ENCODE assay signal across 1 cellular context in genomic region chr1:12658531-12659453, GRCh38.
A peak's percentile ranks its signal among the peaks of the same experiment; 100 is the strongest.
TF ChIP-seq lines count a peak whose summit lies in the region.

No MANE protein-coding gene starts in this region.

TF ChIP-seq in HepG2, 621 proteins besides CTCF, POLR2A, EP300 and RAD21 (continued from another document and continues in another):
- TF ChIP-seq ZNF687 (CRISPR knock-in tag; IDR thresholded peaks at IDR 0.05) (peak; percentile 14; the same call in 1 of the 2 replicates), THAP11 (CRISPR knock-in tag; IDR thresholded peaks at IDR 0.05) (no peak), NR2F1 (CRISPR knock-in tag; IDR thresholded peaks at IDR 0.05) (no peak), ZNF788 (CRISPR knock-in tag; IDR thresholded peaks at IDR 0.05; ENCODE audit: borderline replicate concordance) (peak; percentile 36; the same call in 1 of the 2 replicates), HDAC2 (CRISPR knock-in tag; IDR thresholded peaks at IDR 0.05) (0 out of 2 replicates have a peak, but pooled peaks have one; percentile 25), RXRB (CRISPR knock-in tag; IDR thresholded peaks at IDR 0.05; ENCODE audit: borderline replicate concordance) (peak; percentile 64; the same call in 1 of the 2 replicates), ZNF552 (CRISPR knock-in tag; IDR thresholded peaks at IDR 0.05; ENCODE audit: borderline replicate concordance) (no peak), STAG1 (CRISPR knock-in tag; IDR thresholded peaks at IDR 0.05) (peak; percentile 99), MIER3 (CRISPR knock-in tag; IDR thresholded peaks at IDR 0.05; ENCODE audit: borderline replicate concordance) (0 out of 2 replicates have a peak, but pooled peaks have one; percentile 24), ZBTB3 (CRISPR knock-in tag; IDR thresholded peaks at IDR 0.05; ENCODE audit: borderline replicate concordance, low read depth) (no peak), MXD4 (CRISPR knock-in tag; IDR thresholded peaks at IDR 0.05) (0 out of 2 replicates have a peak, but pooled peaks have one; percentile 21), ZNF275 (CRISPR knock-in tag; IDR thresholded peaks at IDR 0.05; ENCODE audit: borderline replicate concordance) (no peak), GABPB1 (CRISPR knock-in tag; IDR thresholded peaks at IDR 0.05) (no peak), U2AF1 (optimal IDR thresholded peaks at IDR 0.05; ENCODE audit: low read depth, low read length) (no peak), DNMT1 (CRISPR knock-in tag; IDR thresholded peaks at IDR 0.05) (no peak), RBM22 (optimal IDR thresholded peaks at IDR 0.05; ENCODE audit: low read length) (peak; percentile 91), FOSL2 (CRISPR knock-in tag; IDR thresholded peaks at IDR 0.05) (0 out of 2 replicates have a peak, but pooled peaks have one; percentile 18), GATAD1 (CRISPR knock-in tag; IDR thresholded peaks at IDR 0.05) (0 out of 2 replicates have a peak, but pooled peaks have one; percentile 20), FOXJ3 (CRISPR knock-in tag; IDR thresholded peaks at IDR 0.05; ENCODE audit: borderline replicate concordance) (no peak), SKI (IDR thresholded peaks at IDR 0.05; ENCODE audit: partially characterized antibody) (no peak), ZNF124 (CRISPR knock-in tag; IDR thresholded peaks at IDR 0.05) (0 out of 2 replicates have a peak, but pooled peaks have one; percentile 53), ZSCAN22 (CRISPR knock-in tag; IDR thresholded peaks at IDR 0.05) (no peak), MXI1 (IDR thresholded peaks at IDR 0.05; ENCODE audit: borderline replicate concordance, low read depth, low read length) (peak; percentile 79; the same call in 1 of the 3 replicates), MTERF4 (CRISPR knock-in tag; IDR thresholded peaks at IDR 0.05) (no peak), JUNB (CRISPR knock-in tag; IDR thresholded peaks at IDR 0.05; ENCODE audit: borderline replicate concordance) (no peak), GLI4 (CRISPR knock-in tag; IDR thresholded peaks at IDR 0.05; ENCODE audit: borderline replicate concordance) (no peak), TCF7 (IDR thresholded peaks at IDR 0.05; ENCODE audit: low read depth) (no peak), U2AF2 (IDR thresholded peaks at IDR 0.05; ENCODE audit: low read depth, low read length) (peak; percentile 78; the same call in 1 of the 2 replicates), ZBTB25 (CRISPR knock-in tag; IDR thresholded peaks at IDR 0.05) (0 out of 2 replicates have a peak, but pooled peaks have one; percentile 32), CSRNP1 (CRISPR knock-in tag; IDR thresholded peaks at IDR 0.05) (no peak)
- TF ChIP-seq, protein P1, sequence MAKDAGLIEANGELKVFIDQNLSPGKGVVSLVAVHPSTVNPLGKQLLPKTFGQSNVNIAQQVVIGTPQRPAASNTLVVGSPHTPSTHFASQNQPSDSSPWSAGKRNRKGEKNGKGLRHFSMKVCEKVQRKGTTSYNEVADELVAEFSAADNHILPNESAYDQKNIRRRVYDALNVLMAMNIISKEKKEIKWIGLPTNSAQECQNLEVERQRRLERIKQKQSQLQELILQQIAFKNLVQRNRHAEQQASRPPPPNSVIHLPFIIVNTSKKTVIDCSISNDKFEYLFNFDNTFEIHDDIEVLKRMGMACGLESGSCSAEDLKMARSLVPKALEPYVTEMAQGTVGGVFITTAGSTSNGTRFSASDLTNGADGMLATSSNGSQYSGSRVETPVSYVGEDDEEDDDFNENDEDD (CRISPR knock-in tag; IDR thresholded peaks at IDR 0.05; ENCODE audit: borderline replicate concordance) = peak; percentile 71; the same call in 1 of the 2 replicates
- TF ChIP-seq, protein P2, sequence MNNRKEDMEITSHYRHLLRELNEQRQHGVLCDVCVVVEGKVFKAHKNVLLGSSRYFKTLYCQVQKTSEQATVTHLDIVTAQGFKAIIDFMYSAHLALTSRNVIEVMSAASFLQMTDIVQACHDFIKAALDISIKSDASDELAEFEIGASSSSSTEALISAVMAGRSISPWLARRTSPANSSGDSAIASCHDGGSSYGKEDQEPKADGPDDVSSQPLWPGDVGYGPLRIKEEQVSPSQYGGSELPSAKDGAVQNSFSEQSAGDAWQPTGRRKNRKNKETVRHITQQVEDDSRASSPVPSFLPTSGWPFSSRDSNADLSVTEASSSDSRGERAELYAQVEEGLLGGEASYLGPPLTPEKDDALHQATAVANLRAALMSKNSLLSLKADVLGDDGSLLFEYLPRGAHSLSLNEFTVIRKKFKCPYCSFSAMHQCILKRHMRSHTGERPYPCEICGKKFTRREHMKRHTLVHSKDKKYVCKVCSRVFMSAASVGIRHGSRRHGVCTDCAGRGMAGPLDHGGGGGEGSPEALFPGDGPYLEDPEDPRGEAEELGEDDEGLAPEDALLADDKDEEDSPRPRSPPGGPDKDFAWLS (CRISPR knock-in tag; IDR thresholded peaks at IDR 0.05; ENCODE audit: borderline replicate concordance) = no peak
- TF ChIP-seq, protein P3, sequence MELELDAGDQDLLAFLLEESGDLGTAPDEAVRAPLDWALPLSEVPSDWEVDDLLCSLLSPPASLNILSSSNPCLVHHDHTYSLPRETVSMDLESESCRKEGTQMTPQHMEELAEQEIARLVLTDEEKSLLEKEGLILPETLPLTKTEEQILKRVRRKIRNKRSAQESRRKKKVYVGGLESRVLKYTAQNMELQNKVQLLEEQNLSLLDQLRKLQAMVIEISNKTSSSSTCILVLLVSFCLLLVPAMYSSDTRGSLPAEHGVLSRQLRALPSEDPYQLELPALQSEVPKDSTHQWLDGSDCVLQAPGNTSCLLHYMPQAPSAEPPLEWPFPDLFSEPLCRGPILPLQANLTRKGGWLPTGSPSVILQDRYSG (CRISPR knock-in tag; IDR thresholded peaks at IDR 0.05) = no peak
- TF ChIP-seq, protein P4, sequence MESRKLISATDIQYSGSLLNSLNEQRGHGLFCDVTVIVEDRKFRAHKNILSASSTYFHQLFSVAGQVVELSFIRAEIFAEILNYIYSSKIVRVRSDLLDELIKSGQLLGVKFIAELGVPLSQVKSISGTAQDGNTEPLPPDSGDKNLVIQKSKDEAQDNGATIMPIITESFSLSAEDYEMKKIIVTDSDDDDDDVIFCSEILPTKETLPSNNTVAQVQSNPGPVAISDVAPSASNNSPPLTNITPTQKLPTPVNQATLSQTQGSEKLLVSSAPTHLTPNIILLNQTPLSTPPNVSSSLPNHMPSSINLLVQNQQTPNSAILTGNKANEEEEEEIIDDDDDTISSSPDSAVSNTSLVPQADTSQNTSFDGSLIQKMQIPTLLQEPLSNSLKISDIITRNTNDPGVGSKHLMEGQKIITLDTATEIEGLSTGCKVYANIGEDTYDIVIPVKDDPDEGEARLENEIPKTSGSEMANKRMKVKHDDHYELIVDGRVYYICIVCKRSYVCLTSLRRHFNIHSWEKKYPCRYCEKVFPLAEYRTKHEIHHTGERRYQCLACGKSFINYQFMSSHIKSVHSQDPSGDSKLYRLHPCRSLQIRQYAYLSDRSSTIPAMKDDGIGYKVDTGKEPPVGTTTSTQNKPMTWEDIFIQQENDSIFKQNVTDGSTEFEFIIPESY (CRISPR knock-in tag; IDR thresholded peaks at IDR 0.05) = 0 out of 2 replicates have a peak, but pooled peaks have one; percentile 51
- TF ChIP-seq, protein P5, sequence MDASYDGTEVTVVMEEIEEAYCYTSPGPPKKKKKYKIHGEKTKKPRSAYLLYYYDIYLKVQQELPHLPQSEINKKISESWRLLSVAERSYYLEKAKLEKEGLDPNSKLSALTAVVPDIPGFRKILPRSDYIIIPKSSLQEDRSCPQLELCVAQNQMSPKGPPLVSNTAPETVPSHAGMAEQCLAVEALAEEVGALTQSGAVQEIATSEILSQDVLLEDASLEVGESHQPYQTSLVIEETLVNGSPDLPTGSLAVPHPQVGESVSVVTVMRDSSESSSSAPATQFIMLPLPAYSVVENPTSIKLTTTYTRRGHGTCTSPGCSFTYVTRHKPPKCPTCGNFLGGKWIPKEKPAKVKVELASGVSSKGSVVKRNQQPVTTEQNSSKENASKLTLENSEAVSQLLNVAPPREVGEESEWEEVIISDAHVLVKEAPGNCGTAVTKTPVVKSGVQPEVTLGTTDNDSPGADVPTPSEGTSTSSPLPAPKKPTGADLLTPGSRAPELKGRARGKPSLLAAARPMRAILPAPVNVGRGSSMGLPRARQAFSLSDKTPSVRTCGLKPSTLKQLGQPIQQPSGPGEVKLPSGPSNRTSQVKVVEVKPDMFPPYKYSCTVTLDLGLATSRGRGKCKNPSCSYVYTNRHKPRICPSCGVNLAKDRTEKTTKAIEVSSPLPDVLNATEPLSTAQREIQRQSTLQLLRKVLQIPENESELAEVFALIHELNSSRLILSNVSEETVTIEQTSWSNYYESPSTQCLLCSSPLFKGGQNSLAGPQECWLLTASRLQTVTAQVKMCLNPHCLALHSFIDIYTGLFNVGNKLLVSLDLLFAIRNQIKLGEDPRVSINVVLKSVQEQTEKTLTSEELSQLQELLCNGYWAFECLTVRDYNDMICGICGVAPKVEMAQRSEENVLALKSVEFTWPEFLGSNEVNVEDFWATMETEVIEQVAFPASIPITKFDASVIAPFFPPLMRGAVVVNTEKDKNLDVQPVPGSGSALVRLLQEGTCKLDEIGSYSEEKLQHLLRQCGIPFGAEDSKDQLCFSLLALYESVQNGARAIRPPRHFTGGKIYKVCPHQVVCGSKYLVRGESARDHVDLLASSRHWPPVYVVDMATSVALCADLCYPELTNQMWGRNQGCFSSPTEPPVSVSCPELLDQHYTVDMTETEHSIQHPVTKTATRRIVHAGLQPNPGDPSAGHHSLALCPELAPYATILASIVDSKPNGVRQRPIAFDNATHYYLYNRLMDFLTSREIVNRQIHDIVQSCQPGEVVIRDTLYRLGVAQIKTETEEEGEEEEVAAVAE (CRISPR knock-in tag; IDR thresholded peaks at IDR 0.05; ENCODE audit: borderline replicate concordance) = peak; percentile 42; the same call in 1 of the 2 replicates
- TF ChIP-seq, protein P6, sequence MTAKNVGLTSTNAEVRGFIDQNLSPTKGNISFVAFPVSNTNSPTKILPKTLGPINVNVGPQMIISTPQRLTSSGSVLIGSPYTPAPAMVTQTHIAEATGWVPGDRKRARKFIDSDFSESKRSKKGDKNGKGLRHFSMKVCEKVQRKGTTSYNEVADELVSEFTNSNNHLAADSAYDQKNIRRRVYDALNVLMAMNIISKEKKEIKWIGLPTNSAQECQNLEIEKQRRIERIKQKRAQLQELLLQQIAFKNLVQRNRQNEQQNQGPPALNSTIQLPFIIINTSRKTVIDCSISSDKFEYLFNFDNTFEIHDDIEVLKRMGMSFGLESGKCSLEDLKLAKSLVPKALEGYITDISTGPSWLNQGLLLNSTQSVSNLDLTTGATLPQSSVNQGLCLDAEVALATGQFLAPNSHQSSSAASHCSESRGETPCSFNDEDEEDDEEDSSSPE (CRISPR knock-in tag; IDR thresholded peaks at IDR 0.05) = peak; percentile 58; the same call in 1 of the 2 replicates
